In the genomic region with DNA sequence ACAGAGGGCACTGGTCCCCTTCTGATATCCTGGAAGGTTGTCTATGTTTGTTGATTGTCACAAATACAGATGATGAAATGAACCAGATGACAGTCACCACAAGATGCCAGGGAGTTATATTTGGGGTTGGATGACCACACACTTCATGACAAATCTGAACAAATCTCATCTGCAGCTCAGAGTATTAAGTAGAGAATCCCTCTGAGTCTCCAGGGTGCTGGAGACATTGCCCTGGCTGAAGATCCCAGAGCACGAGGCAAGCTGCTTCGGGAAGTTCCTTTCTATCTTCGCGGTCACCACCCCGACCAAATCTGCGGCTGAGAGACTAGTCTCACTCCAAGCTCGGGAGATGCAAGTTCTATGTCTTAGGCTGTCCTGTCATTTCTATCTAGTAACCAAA, we compare ENCODE assay signal across 25 cellular contexts. TPM values are rescaled to one million over a fixed set of nuclear protein-coding genes. Genes with fewer than 3 reads are reported as not detected.
A peak's percentile ranks its signal among the peaks of the same experiment; 100 is the strongest.
DNase-seq lines count a peak whose midpoint lies in the region; ATAC-seq, FAIRE-seq and TF ChIP-seq lines count a peak whose summit lies in the region.
"Had no signal": no experiment of that assay in that cellular context is flagged by ENCODE, and none has a peak within 500 bp of the region (broad histone marks: within the 10 kb centered on the region; RNA-seq: fewer than 3 reads in every experiment).

No MANE protein-coding gene starts in this region.

- H2AFZ ChIP-seq in GM23248 = peak overlapping the region; percentile 41; the same call in 1 of the 2 replicates
- H2AFZ ChIP-seq: GM23338 had no signal

- peaks cover 48% of the 10 kb centered on the region for H3K4me1 Mint-ChIP-seq in nephron
- H3K4me1 Mint-ChIP-seq: activated CD4-positive, alpha-beta T cell treated with anti-CD3 and anti-CD28 coated beads for 36 hours; activated CD8-positive, alpha-beta memory T cell treated with anti-CD3 and anti-CD28 coated beads, Interleukin-2, amount 10 ng/mL, durations not matched to agents 7 days and 5 days; activated naive CD8-positive, alpha-beta T cell treated with anti-CD3 and anti-CD28 coated beads, Interleukin-2, amount 10 ng/mL, durations not matched to agents 7 days and 5 days; naive thymus-derived CD8-positive, alpha-beta T cell; T-cell had no signal

- peak in 7 of 8 donors; percentile 10 to 52 (median 28) for ATAC-seq in heart right ventricle
- ATAC-seq in GM21619 (IDR thresholded peaks at IDR 0.05; ENCODE audit: unreplicated experiment) = no peak
- ATAC-seq: activated CD4-positive, alpha-beta T cell treated with anti-CD3 and anti-CD28 coated beads for 36 hours; activated CD8-positive, alpha-beta memory T cell treated with anti-CD3 and anti-CD28 coated beads, Interleukin-2, amount 10 ng/mL, durations not matched to agents 7 days and 5 days; GM23338; naive thymus-derived CD8-positive, alpha-beta T cell; stimulated activated naive CD8-positive, alpha-beta T cell treated with anti-CD3 and anti-CD28 coated beads, Interleukin-15, Interleukin-2, amounts not matched to agents 100 U/mL and 50 U/mL, for 24 hours; T-cell had no signal

- peak; percentile 54 for DNase-seq in GM23248
- no peak for DNase-seq in heart right ventricle
- peak; percentile 67 to 73 for DNase-seq in tibial artery
- DNase-seq in NCI-H146 treated with DMSO at 0.1 percent for 48 hours (lab: John Stamatoyannopoulos, UW; ENCODE audit: unreplicated experiment) = no peak
- DNase-seq in RCC 7860 (ENCODE audit: low spot score) = no peak
- DNase-seq in SW480 (ENCODE audit: low spot score) = no peak
- DNase-seq: activated CD4-positive, alpha-beta T cell treated with anti-CD3 and anti-CD28 coated beads for 36 hours; activated CD8-positive, alpha-beta memory T cell treated with anti-CD3 and anti-CD28 coated beads, Interleukin-2, amount 10 ng/mL, durations not matched to agents 7 days and 5 days; activated naive CD8-positive, alpha-beta T cell treated with anti-CD3 and anti-CD28 coated beads, Interleukin-2, amount 10 ng/mL, durations not matched to agents 7 days and 5 days; brain microvascular endothelial cell; colonic mucosa; hippocampal formation; naive thymus-derived CD8-positive, alpha-beta T cell; NCI-H1417 treated with DMSO at 0.1 percent for 48 hours; NCI-H69; stimulated activated naive CD8-positive, alpha-beta T cell treated with anti-CD3 and anti-CD28 coated beads, Interleukin-15, Interleukin-2, amounts not matched to agents 100 U/mL and 50 U/mL, for 24 hours; T-cell had no signal

- WGBS in GM23248 (ENCODE audit: low coverage in 1 of 2, low lambda C conversion rate in 2 of 2, missing lambda C conversion rate in 2 of 2), 2 experiments = 10 to 12% methylated on average over 7 of the region's 7 CpGs
- 69% methylated on average over 7 of the region's 7 CpGs for WGBS in heart right ventricle, 2 donors

- no peaks in the 10 kb centered on the region for H3K9me3 Mint-ChIP-seq in nephron
- H3K9me3 Mint-ChIP-seq: activated naive CD8-positive, alpha-beta T cell treated with anti-CD3 and anti-CD28 coated beads, Interleukin-2, amount 10 ng/mL, durations not matched to agents 7 days and 5 days; activated T-helper 2 cell treated with anti-CD3 and anti-CD28 coated beads, Interferon-gamma antibody, Interleukin-2, Interleukin-4, amounts not matched to agents 10 μg/mL and 5 μg/mL and 100 μg/mL, durations not matched to agents 14 hours and 24 hours and 36 hours; GM23338; naive thymus-derived CD8-positive, alpha-beta T cell; T-cell had no signal

- H3K27ac ChIP-seq in GM23248 (no peak overlapping the region), heart right ventricle (peak overlapping the region in 9 of 10 donors; percentile 3 to 80 (median 63)), tibial artery (no peak overlapping the region)
- H3K27ac ChIP-seq: brain microvascular endothelial cell, colonic mucosa, HL-60, ovary had no signal

- intact Hi-C loops in heart right ventricle (cut with DNase I) = no loop called here
- intact Hi-C loops in tibial artery (cut with DNase I; ENCODE audit: low total_unique reads) = no loop called here

- H3K4me1 ChIP-seq in GM23248 (ENCODE audit: insufficient read depth) = peaks cover 9% of the 10 kb centered on the region
- peaks cover 18 to 98% (median 70%) of the 10 kb centered on the region in 9 donors for H3K4me1 ChIP-seq in heart right ventricle
- peaks cover 0 to 4% (median 1%) of the 10 kb centered on the region in 4 donors for H3K4me1 ChIP-seq in tibial artery
- H3K4me1 ChIP-seq: colonic mucosa had no signal

- H3K36me3 Mint-ChIP-seq in nephron (ENCODE audit: low read depth) = peaks cover 20% of the 10 kb centered on the region
- H3K36me3 Mint-ChIP-seq: activated CD8-positive, alpha-beta memory T cell treated with anti-CD3 and anti-CD28 coated beads, Interleukin-2, amount 10 ng/mL, durations not matched to agents 7 days and 5 days; activated naive CD8-positive, alpha-beta T cell treated with anti-CD3 and anti-CD28 coated beads, Interleukin-2, amount 10 ng/mL, durations not matched to agents 7 days and 5 days; CD14-positive monocyte; naive thymus-derived CD8-positive, alpha-beta T cell; T-cell had no signal

- H3K27ac Mint-ChIP-seq in nephron = peak overlapping the region in 2 of 3 experiments; percentile 50 to 74
- H3K27ac Mint-ChIP-seq: activated CD4-positive, alpha-beta T cell treated with anti-CD3 and anti-CD28 coated beads for 36 hours; activated CD8-positive, alpha-beta memory T cell treated with anti-CD3 and anti-CD28 coated beads, Interleukin-2, amount 10 ng/mL, durations not matched to agents 7 days and 5 days; activated naive CD8-positive, alpha-beta T cell treated with anti-CD3 and anti-CD28 coated beads, Interleukin-2, amount 10 ng/mL, durations not matched to agents 7 days and 5 days; activated T-helper 2 cell treated with anti-CD3 and anti-CD28 coated beads, Interferon-gamma antibody, Interleukin-2, Interleukin-4, amounts not matched to agents 10 μg/mL and 5 μg/mL and 100 μg/mL, durations not matched to agents 14 hours and 24 hours and 36 hours; CD14-positive monocyte; GM23338; naive thymus-derived CD8-positive, alpha-beta T cell; T-cell had no signal

- TF ChIP-seq CTCF in heart right ventricle (IDR thresholded peaks at IDR 0.05) (no peak), nephron (IDR thresholded peaks at IDR 0.05; ENCODE audit: unreplicated experiment in 3 of 3) (no peak), tibial artery (IDR thresholded peaks at IDR 0.05) (no peak)

- no peak overlapping the region for H3K4me3 Mint-ChIP-seq in nephron
- H3K4me3 Mint-ChIP-seq: activated CD4-positive, alpha-beta T cell treated with anti-CD3 and anti-CD28 coated beads for 36 hours; activated CD8-positive, alpha-beta memory T cell treated with anti-CD3 and anti-CD28 coated beads, Interleukin-2, amount 10 ng/mL, durations not matched to agents 7 days and 5 days; activated naive CD8-positive, alpha-beta T cell treated with anti-CD3 and anti-CD28 coated beads, Interleukin-2, amount 10 ng/mL, durations not matched to agents 7 days and 5 days; CD14-positive monocyte; GM23338; naive thymus-derived CD8-positive, alpha-beta T cell; T-cell had no signal

- H3K4me2 ChIP-seq in GM23248 (ENCODE audit: unreplicated experiment) = peak overlapping the region; percentile 35
- H3K4me2 ChIP-seq: GM23338 had no signal

- H3K9ac ChIP-seq in GM23248 = peak overlapping the region; percentile 21; the same call in 1 of the 2 replicates

- no peaks in the 10 kb centered on the region for H3K27me3 Mint-ChIP-seq in nephron (ENCODE audit: low read depth)

- no peak for FAIRE-seq in RCC 7860 (lab: Jason Lieb, UNC)
- FAIRE-seq: G401.6 had no signal

- no peaks in the 10 kb centered on the region for H3K79me2 ChIP-seq in GM23248 (ENCODE audit: insufficient read depth)

- in situ Hi-C loops in GM23248 (cut with MboI) = loop anchor here (10.0 kb wide), 1 partner anchor 107 kb away; no protein-coding TSS in a partner anchor

- H3K36me3 ChIP-seq in GM23248 (ENCODE audit: low read depth) = no peaks in the 10 kb centered on the region
- no peaks in the 10 kb centered on the region for H3K36me3 ChIP-seq in heart right ventricle
- no peaks in the 10 kb centered on the region for H3K36me3 ChIP-seq in tibial artery
- H3K36me3 ChIP-seq: brain microvascular endothelial cell, colonic mucosa, ovary had no signal

- no peaks in the 10 kb centered on the region for H3F3A ChIP-seq in GM23248 (ENCODE audit: insufficient read depth)

- H3K27me3 ChIP-seq in GM23248 (replicated peaks; ENCODE audit: insufficient read depth) (no peaks in the 10 kb centered on the region), heart right ventricle (no peaks in the 10 kb centered on the region), tibial artery (peaks cover 0 to 16% of the 10 kb centered on the region in 2 donors)
- H3K27me3 ChIP-seq: brain microvascular endothelial cell, colonic mucosa, ovary had no signal

- H3K9me3 ChIP-seq in GM23248 (ENCODE audit: low read depth) = no peaks in the 10 kb centered on the region
- no peaks in the 10 kb centered on the region for H3K9me3 ChIP-seq in heart right ventricle
- H3K9me3 ChIP-seq in tibial artery = no peaks in the 10 kb centered on the region
- H3K9me3 ChIP-seq: colonic mucosa, ovary had no signal

- H3K4me3 ChIP-seq in GM23248 = no peak overlapping the region
- H3K4me3 ChIP-seq in heart right ventricle = no peak overlapping the region
- no peak overlapping the region for H3K4me3 ChIP-seq in tibial artery
- H3K4me3 ChIP-seq: colonic mucosa, GM23338, ovary had no signal

- H3K9me2 ChIP-seq in GM23248 (ENCODE audit: insufficient read depth) = no peaks in the 10 kb centered on the region

- H4K20me1 ChIP-seq in GM23248 (ENCODE audit: insufficient read depth) = no peaks in the 10 kb centered on the region

RNA-seq across cellular contexts. Expression of a gene that starts 9.0 kb away (rescaled TPM):
- 2.2 and 2.4 TPM in 2 replicates for total RNA-seq in GM23248 (2014; rRNA removed; shearing (Covaris generic))
- polyA plus RNA-seq in GM23248 (2016; fragmentation: Nextera tagmentation; extraction: Ambion mirVana) (0.78 and 1.6 TPM in 2 replicates), heart right ventricle (1 to 10 TPM; 3.8 to 9.2 TPM)
- 10 to 100 TPM in 5 of 10 donors, 1 to 10 TPM in 5; 6.9 to 16.9 (median 10.4) TPM for total RNA-seq in heart right ventricle
- total RNA-seq: activated CD4-positive, alpha-beta T cell treated with anti-CD3 and anti-CD28 coated beads for 36 hours; activated naive CD8-positive, alpha-beta T cell treated with anti-CD3 and anti-CD28 coated beads, Interleukin-2, amount 10 ng/mL, durations not matched to agents 7 days and 5 days; activated T-helper 2 cell treated with anti-CD3 and anti-CD28 coated beads, Interferon-gamma antibody, Interleukin-2, Interleukin-4, amounts not matched to agents 10 μg/mL and 5 μg/mL and 100 μg/mL, durations not matched to agents 14 hours and 24 hours and 36 hours had no signal
- polyA plus RNA-seq: CD14-positive monocyte; naive thymus-derived CD8-positive, alpha-beta T cell had no signal

RNA-seq across cellular contexts. Expression of a gene that starts 41.1 kb away (rescaled TPM):
- total RNA-seq in GM23248 (2014; rRNA removed; shearing (Covaris generic)) = 27.1 and 29.0 TPM in 2 replicates
- polyA plus RNA-seq in GM23248 (2016; fragmentation: Nextera tagmentation; extraction: Ambion mirVana) = 9.1 and 10.0 TPM in 2 replicates
- 10 to 100 TPM in 2 of 10 donors, 1 to 10 TPM in 8; 6.8 to 11.4 (median 8.2) TPM for total RNA-seq in heart right ventricle
- polyA plus RNA-seq in heart right ventricle = 10 to 100 TPM in 1 of 2 donors, 1 to 10 TPM in 1; 5.6 to 10.5 TPM

Comparison
In these comparisons a context has a peak if more than half of its experiments do, and no peak if none do; other contexts are left out.
1. DNase-seq: peak in GM23248 (single experiment) and tibial artery (2 of 2); none in heart right ventricle (0 of 2), NCI-H146 treated with DMSO at 0.1 percent for 48 hours (single experiment), RCC 7860 (single experiment) and SW480 (single experiment).
2. H3K27ac ChIP-seq: peak in heart right ventricle (9 of 10); none in GM23248 (single experiment) and tibial artery (0 of 2).